In the genomic region with DNA sequence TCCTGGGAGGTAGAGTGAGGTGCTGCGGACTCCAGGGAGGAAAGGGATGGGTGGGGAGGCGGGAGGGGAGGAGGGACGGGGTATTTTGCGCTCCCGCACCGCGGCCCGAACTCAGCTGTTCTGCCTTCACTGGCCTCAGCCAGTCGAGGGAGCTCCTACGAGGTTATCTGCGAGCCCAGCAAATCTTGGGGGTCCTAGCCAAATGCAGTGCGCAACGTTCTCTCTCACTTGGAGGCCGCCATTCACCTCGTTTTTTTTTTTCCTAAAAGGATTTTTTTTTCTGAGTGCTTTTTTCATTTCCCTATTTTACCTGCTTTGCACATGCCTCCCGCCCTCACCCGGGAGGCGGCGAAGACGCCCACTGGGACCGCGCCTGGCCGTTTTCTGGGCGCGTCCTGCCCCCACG, we compare ENCODE assay signal across 8 cellular contexts. TPM values are rescaled to one million over a fixed set of nuclear protein-coding genes. Genes with fewer than 3 reads are reported as not detected.
A peak's percentile ranks its signal among the peaks of the same experiment; 100 is the strongest.
DNase-seq lines count a peak whose midpoint lies in the region; ATAC-seq and TF ChIP-seq lines count a peak whose summit lies in the region.

No MANE protein-coding gene starts in this region.

- H3K27ac ChIP-seq in H9 (ENCODE audit: insufficient read length, low read depth, low read length) (no peak overlapping the region), SU-DHL-6 (ENCODE audit: low read depth, low read length) (peak overlapping the region; percentile 55; the same call in 1 of the 2 replicates), fibroblast of lung (ENCODE audit: insufficient read depth, low read length) (no peak overlapping the region)

- no CpG with 5 or more reads among the region's 26 CpGs for WGBS in H9 (ENCODE audit: extremely low coverage, insufficient read length, low lambda C conversion rate)

- DNase-seq in H9 (no peak), fibroblast of lung (ENCODE audit: low read depth in 2 of 2) (peak in 1 of 2 donors; percentile 5), sciatic nerve (ENCODE audit: low spot score) (peak; percentile 62), GM19240 (ENCODE audit: insufficient read length, low spot score) (no peak), GDM1 (lab: John Stamatoyannopoulos, UW) (no peak), left lobe of liver (ENCODE audit: low spot score) (no peak)

- H4K8ac ChIP-seq in H9 (replicated peaks; ENCODE audit: insufficient read length, low read depth, low read length) = no peak overlapping the region

- no peak overlapping the region for H3K4ac ChIP-seq in H9 (ENCODE audit: low read depth, low read length)

- H3F3A ChIP-seq in SU-DHL-6 (ENCODE audit: insufficient read depth) = no peaks in the 10 kb centered on the region

- peaks cover 3 to 12% (median 11%) of the 10 kb centered on the region in 3 experiments for H3K36me3 Mint-ChIP-seq in H9 (ENCODE audit: insufficient read depth in 1 of 3, low read depth in 3 of 3)

- peaks cover 48% of the 10 kb centered on the region for H3K23me2 ChIP-seq in H9 (ENCODE audit: insufficient read length, low read depth, low read length, poor library complexity, severe bottlenecking)

- no peak overlapping the region for H4K5ac ChIP-seq in H9 (ENCODE audit: insufficient read length, low read depth, low read length)

- no peaks in the 10 kb centered on the region for H3K9me3 ChIP-seq in H9 (ENCODE audit: control insufficient read depth, low read depth, low read length)
- H3K9me3 ChIP-seq in SU-DHL-6 (ENCODE audit: insufficient read depth, low read length) = no peaks in the 10 kb centered on the region
- H3K9me3 ChIP-seq in fibroblast of lung (ENCODE audit: control insufficient read depth, insufficient read depth, low read depth, low read length) = no peaks in the 10 kb centered on the region

- H3K4me2 ChIP-seq in H9 (ENCODE audit: insufficient read depth, insufficient read length, low read length) (peak overlapping the region; percentile 84), SU-DHL-6 (ENCODE audit: low read depth, low read length, poor library complexity, severe bottlenecking) (peak overlapping the region; percentile 66), fibroblast of lung (ENCODE audit: extremely low read depth, insufficient read depth, low read length) (peak overlapping the region; percentile 71)

- no peak overlapping the region for H2AFZ ChIP-seq in H9 (ENCODE audit: low read length)
- peak overlapping the region; percentile 94 for H2AFZ ChIP-seq in SU-DHL-6 (ENCODE audit: low read depth, low read length, severe bottlenecking)
- H2AFZ ChIP-seq in fibroblast of lung (ENCODE audit: low read length) = no peak overlapping the region

- TF ChIP-seq CTCF in H9 (conservative IDR thresholded peaks at IDR 0.05) = no peak
- no peak for TF ChIP-seq CTCF in SU-DHL-6 (IDR thresholded peaks at IDR 0.05; ENCODE audit: insufficient read depth, low read length, poor library complexity, severe bottlenecking)
- TF ChIP-seq CTCF in fibroblast of lung (conservative IDR thresholded peaks at IDR 0.05 in 1 of 2, IDR thresholded peaks at IDR 0.05 in 1 of 2; ENCODE audit: low read depth in 1 of 2, low read length in 2 of 2) = no peak

- no peak overlapping the region for H2BK5ac ChIP-seq in H9 (ENCODE audit: insufficient read length, low read length)

- peaks cover 50% of the 10 kb centered on the region for H3K27me3 Mint-ChIP-seq in H9 (ENCODE audit: low read depth)

- intact Hi-C loops in sciatic nerve (cut with DNase I) = no loop called here

- H3T11ph ChIP-seq in H9 (ENCODE audit: low read length) = no peak overlapping the region

- H3K18ac ChIP-seq in H9 (ENCODE audit: insufficient read length, low read depth, low read length) = peak overlapping the region; percentile 52

- H2BK120ac ChIP-seq in H9 (ENCODE audit: low read depth, low read length, poor library complexity, severe bottlenecking) = no peak overlapping the region

- peaks cover 3 to 5% of the 10 kb centered on the region in 2 experiments; a peak in 4 of 5 replicates for H3K9me3 Mint-ChIP-seq in H9

- peak overlapping the region; percentile 66 for H3K4me3 ChIP-seq in SU-DHL-6 (ENCODE audit: insufficient read depth, low read length, poor library complexity, severe bottlenecking)
- peak overlapping the region in 3 of 4 experiments; percentile 7 to 93 (median 43) for H3K4me3 ChIP-seq in fibroblast of lung (replicated peaks in 1 of 4; ENCODE audit: control extremely low read depth in 1 of 4, insufficient read depth in 1 of 4, low read depth in 3 of 4, low read length in 4 of 4)

- no peak overlapping the region for H3K23ac ChIP-seq in H9 (ENCODE audit: insufficient read length, low read depth, low read length)

- H3K4me1 ChIP-seq in H9 (ENCODE audit: insufficient read depth, low read length) = no peaks in the 10 kb centered on the region
- H3K4me1 ChIP-seq in fibroblast of lung (ENCODE audit: control insufficient read depth, extremely low read depth, insufficient read depth, low read length) = peaks cover 5% of the 10 kb centered on the region

- H3K27me3 ChIP-seq in H9 (ENCODE audit: insufficient read depth, low read length) (peaks cover 30% of the 10 kb centered on the region), SU-DHL-6 (ENCODE audit: low read length) (no peaks in the 10 kb centered on the region), fibroblast of lung (ENCODE audit: control insufficient read depth, insufficient read depth, low read length) (peaks cover 15% of the 10 kb centered on the region)

- no peak overlapping the region for H2AK5ac ChIP-seq in H9 (ENCODE audit: insufficient read length, low read length)

- H3K14ac ChIP-seq in H9 (ENCODE audit: insufficient read depth, low read length) = 0 out of 2 replicates have a peak overlapping the region, but pooled peaks have one; percentile 9

- H3K27ac Mint-ChIP-seq in H9 = no peak overlapping the region

- H3K4me1 Mint-ChIP-seq in H9 = peaks cover 26 to 34% of the 10 kb centered on the region in 2 experiments

- no peaks in the 10 kb centered on the region for H3K9me2 ChIP-seq in SU-DHL-6 (replicated peaks; ENCODE audit: insufficient read depth, low read length)

- peaks cover 8% of the 10 kb centered on the region for H3K36me3 ChIP-seq in SU-DHL-6 (ENCODE audit: low read length)
- H3K36me3 ChIP-seq in fibroblast of lung (ENCODE audit: control insufficient read depth, insufficient read depth, low read length) = no peaks in the 10 kb centered on the region

- H4K20me1 ChIP-seq in H9 (ENCODE audit: control insufficient read depth, insufficient read depth, insufficient read length) (no peaks in the 10 kb centered on the region), SU-DHL-6 (ENCODE audit: low read depth, low read length) (no peaks in the 10 kb centered on the region), fibroblast of lung (ENCODE audit: control insufficient read depth, extremely low read depth, insufficient read depth, low read length) (no peaks in the 10 kb centered on the region)

- H3K9ac ChIP-seq in H9 (ENCODE audit: extremely low read depth, insufficient read length, low read length) = peak overlapping the region; percentile 16
- H3K9ac ChIP-seq in SU-DHL-6 (ENCODE audit: low read length) = peak overlapping the region; percentile 86
- H3K9ac ChIP-seq in fibroblast of lung (ENCODE audit: insufficient read depth, low read length) = no peak overlapping the region

- H3K79me2 ChIP-seq in H9 (ENCODE audit: insufficient read depth, low read length) (no peaks in the 10 kb centered on the region), SU-DHL-6 (ENCODE audit: insufficient read depth, low read length) (peaks cover 32% of the 10 kb centered on the region), fibroblast of lung (ENCODE audit: control insufficient read depth, insufficient read depth, low read length) (no peaks in the 10 kb centered on the region)

- H4K91ac ChIP-seq in H9 (ENCODE audit: insufficient read length, low read depth, low read length) = no peak overlapping the region

- H3K56ac ChIP-seq in H9 (ENCODE audit: insufficient read length, low read depth, low read length) = no peak overlapping the region

- H2BK12ac ChIP-seq in H9 (ENCODE audit: insufficient read length, low read depth, low read length) = no peak overlapping the region

- H2BK20ac ChIP-seq in H9 (ENCODE audit: low read depth, low read length, poor library complexity, severe bottlenecking) = no peak overlapping the region

- ATAC-seq in sciatic nerve (no peak), HG03378 (IDR thresholded peaks at IDR 0.05; ENCODE audit: unreplicated experiment) (no peak), left lobe of liver (no peak)

- no peak overlapping the region for H2BK15ac ChIP-seq in H9 (ENCODE audit: low read depth, low read length)

- peak overlapping the region; percentile 57 to 86 for H3K4me3 Mint-ChIP-seq in H9

- peaks cover 4% of the 10 kb centered on the region for H3K79me1 ChIP-seq in H9 (ENCODE audit: insufficient read depth, low read depth, low read length, poor library complexity, severe bottlenecking)

RNA-seq across cellular contexts. Expression of gene BCL2L11, which starts 0.9 kb away (rescaled TPM):
- 18.9 and 21.2 TPM in 2 replicates for total RNA-seq in H9 (2021)
- total RNA-seq in fibroblast of lung = 10.2 and 10.3 TPM in 2 replicates
- polyA plus RNA-seq in fibroblast of lung = 1.5 and 1.9 TPM in 2 replicates
- 1.9 and 2.0 TPM in 2 replicates for polyA plus RNA-seq in fibroblast of lung (2012)
- polyA minus RNA-seq in fibroblast of lung (ENCODE audit: low replicate concordance) = 2.1 and 5.8 TPM in 2 replicates
- 13.8 TPM for total RNA-seq in sciatic nerve
- 9.1 TPM for total RNA-seq in left lobe of liver
